12 cellular contexts compared by ENCODE assay signal in the genomic region with DNA sequence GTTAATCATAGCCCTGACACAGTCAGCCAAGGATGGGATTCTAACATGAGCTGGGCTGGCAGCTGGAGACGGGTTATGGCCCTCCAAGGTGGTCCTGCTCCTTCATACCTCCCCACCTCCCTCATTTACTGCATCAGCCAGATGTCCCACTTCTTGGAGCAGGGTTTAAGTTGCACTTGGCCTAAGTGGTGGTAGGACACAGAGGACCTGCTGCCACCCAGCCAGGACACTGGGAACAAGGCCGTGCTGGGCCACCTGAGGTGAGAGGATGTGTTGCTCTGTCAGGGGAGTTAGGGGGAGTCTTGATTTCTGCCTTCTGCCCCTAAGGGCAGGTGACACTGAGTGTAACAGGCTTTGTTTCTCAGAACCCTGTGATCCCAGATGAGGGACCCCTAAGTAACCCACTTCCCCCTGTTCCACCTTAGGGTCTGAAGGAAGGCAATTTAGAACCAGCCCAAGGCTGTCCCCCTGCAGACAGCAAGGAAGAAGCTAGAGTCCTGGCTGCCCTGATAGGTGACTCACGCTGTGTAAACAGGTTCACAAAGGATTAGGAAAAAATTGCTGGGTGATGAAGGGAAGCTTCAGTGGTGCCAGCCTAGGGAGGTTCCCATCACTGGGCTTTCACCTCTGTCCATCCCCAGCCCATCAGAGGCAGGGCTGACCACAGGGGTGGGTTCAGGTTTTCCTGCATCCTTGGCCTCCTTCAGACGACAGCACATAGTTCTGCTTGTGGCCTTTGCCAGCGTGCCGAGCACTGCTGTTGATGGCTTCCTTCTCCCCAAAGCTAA.
A peak's percentile ranks its signal among the peaks of the same experiment; 100 is the strongest.
DNase-seq lines count a peak whose midpoint lies in the region; ATAC-seq and TF ChIP-seq lines count a peak whose summit lies in the region.
"Had no signal": no experiment of that assay in that cellular context is flagged by ENCODE, and none has a peak within 500 bp of the region (broad histone marks: within the 10 kb centered on the region; RNA-seq: fewer than 3 reads in every experiment).

No MANE protein-coding gene starts in this region.

- H3K27ac ChIP-seq in mammary epithelial cell (ENCODE audit: insufficient read depth, low read depth, low read length): no peak overlapping the region

- H3K27me3 Mint-ChIP-seq in Calu3 (ENCODE audit: unreplicated experiment) (no peaks in the 10 kb centered on the region), naive B cell (no peaks in the 10 kb centered on the region)

- H3K27ac Mint-ChIP-seq in Calu3 (ENCODE audit: unreplicated experiment) (peak overlapping the region; percentile 74), naive B cell (peak overlapping the region in 4 of 6 donors; percentile 10 to 70 (median 66))

- no peaks in the 10 kb centered on the region for H3K9me3 Mint-ChIP-seq in Calu3 (ENCODE audit: low read depth, unreplicated experiment)
- H3K9me3 Mint-ChIP-seq in naive B cell: no peaks in the 10 kb centered on the region

- H3K4me3 Mint-ChIP-seq in Calu3 (ENCODE audit: low read depth, unreplicated experiment) (no peak overlapping the region), naive B cell (no peak overlapping the region)

- H3K9me3 ChIP-seq in mammary epithelial cell (replicated peaks; ENCODE audit: insufficient read depth, low read length): no peaks in the 10 kb centered on the region

- intact Hi-C loops in Calu3 (cut with micrococcal nuclease; ENCODE audit: unreplicated experiment) (no loop called here), mammary epithelial cell (cut with micrococcal nuclease) (no loop called here)

- TF ChIP-seq CTCF in Calu3 (IDR thresholded peaks at IDR 0.05; ENCODE audit: unreplicated experiment) (no peak), mammary epithelial cell (conservative IDR thresholded peaks at IDR 0.05 in 1 of 2, IDR thresholded peaks at IDR 0.05 in 1 of 2; ENCODE audit: extremely low read depth in 1 of 2, insufficient read depth in 1 of 2, low read depth in 1 of 2, low read length in 2 of 2) (no peak)

- ATAC-seq in naive B cell (ENCODE audit: low read depth in 2 of 2) (no peak), HG02759 (IDR thresholded peaks at IDR 0.05; ENCODE audit: unreplicated experiment) (no peak), HG02588 (IDR thresholded peaks at IDR 0.05; ENCODE audit: unreplicated experiment) (no peak)
- no peak for ATAC-seq in stimulated activated naive CD8-positive, alpha-beta T cell treated with anti-CD3 and anti-CD28 coated beads, Interleukin-15, Interleukin-2, amounts not matched to agents 100 U/mL and 50 U/mL, for 24 hours
- ATAC-seq: sciatic nerve had no signal

- in situ Hi-C loops in mammary epithelial cell (cut with MboI; ENCODE audit: low sequenced_read_pairs in 2 of 2): no loop called here

- H4K20me1 ChIP-seq in mammary epithelial cell (ENCODE audit: insufficient read depth, low read length): no peaks in the 10 kb centered on the region

- no peak overlapping the region for H3K9ac ChIP-seq in mammary epithelial cell (ENCODE audit: insufficient read depth, low read length)

- no peaks in the 10 kb centered on the region for H3K27me3 ChIP-seq in mammary epithelial cell (ENCODE audit: insufficient read depth, low read length)

- H2AFZ ChIP-seq in mammary epithelial cell (ENCODE audit: low read depth, low read length): no peak overlapping the region

- H3K36me3 ChIP-seq in mammary epithelial cell (ENCODE audit: insufficient read depth, low read length): peaks cover 6% of the 10 kb centered on the region

- dilution Hi-C loops in mammary epithelial cell (cut with HindIII; ENCODE audit: low sequenced_read_pairs): no loop called here

- H3K36me3 Mint-ChIP-seq in Calu3 (ENCODE audit: insufficient read depth, unreplicated experiment) (peaks cover 71% of the 10 kb centered on the region), naive B cell (no peaks in the 10 kb centered on the region)

- H3K4me3 ChIP-seq in mammary epithelial cell (replicated peaks in 1 of 3; ENCODE audit: insufficient read depth in 1 of 3, low read depth in 2 of 3, low read length in 3 of 3): no peak overlapping the region

- DNase-seq in Calu3 (peak; percentile 61), M059J (ENCODE audit: low read depth) (peak; percentile 86), mammary epithelial cell (peak; percentile 34), naive B cell (no peak), epidermal melanocyte (ENCODE audit: insufficient read length, low spot score) (no peak)
- no peak for DNase-seq in stimulated activated naive CD8-positive, alpha-beta T cell treated with anti-CD3 and anti-CD28 coated beads, Interleukin-15, Interleukin-2, amounts not matched to agents 100 U/mL and 50 U/mL, for 24 hours
- DNase-seq: activated CD8-positive, alpha-beta memory T cell treated with anti-CD3 and anti-CD28 coated beads, Interleukin-2, amount 50 U/mL, for 48 hours; amniotic stem cell; NCI-H1930 had no signal

- BruUV-seq in Calu3 (replicated peaks; lab: Mats Ljungman, UMichigan) (no TSS peak), mammary epithelial cell (replicated peaks; lab: Mats Ljungman, UMichigan) (no TSS peak)

- CTCF ChIA-PET in Calu3 (lab: Charles Lee): interaction anchor here (0.5 to 1.6 kb wide), 9 partner anchors 9 to 293 kb away, joined by 3 to 8 read pairs (median 3); no protein-coding TSS in a partner anchor
- CTCF ChIA-PET in mammary epithelial cell (lab: Charles Lee; ENCODE audit: low non-redundant PET): no interaction called here

- 96% methylated on average over 3 of the region's 6 CpGs for WGBS in mammary epithelial cell (ENCODE audit: low coverage, missing lambda C conversion rate)

- H3K4me2 ChIP-seq in mammary epithelial cell (ENCODE audit: insufficient read depth, low read depth, low read length): no peak overlapping the region

- no peaks in the 10 kb centered on the region for H3K79me2 ChIP-seq in mammary epithelial cell (ENCODE audit: insufficient read depth, low read length)

- H3K4me1 ChIP-seq in mammary epithelial cell (ENCODE audit: insufficient read depth, low read length): peaks cover 43% of the 10 kb centered on the region

- H3K4me1 Mint-ChIP-seq in Calu3 (ENCODE audit: low read depth, unreplicated experiment) (peaks cover 68% of the 10 kb centered on the region), naive B cell (peaks cover 8 to 21% (median 20%) of the 10 kb centered on the region in 3 donors)

Comparison
In these comparisons a context has a peak if more than half of its experiments do, and no peak if none do; other contexts are left out.
1. DNase-seq: peak in Calu3 (single experiment), M059J (single experiment) and mammary epithelial cell (single experiment); none in naive B cell (single experiment), epidermal melanocyte (single experiment) and stimulated activated naive CD8-positive, alpha-beta T cell treated with anti-CD3 and anti-CD28 coated beads, Interleukin-15, Interleukin-2, amounts not matched to agents 100 U/mL and 50 U/mL, for 24 hours (single experiment).